ENCODE assay signal across 26 cellular contexts in the genomic region with DNA sequence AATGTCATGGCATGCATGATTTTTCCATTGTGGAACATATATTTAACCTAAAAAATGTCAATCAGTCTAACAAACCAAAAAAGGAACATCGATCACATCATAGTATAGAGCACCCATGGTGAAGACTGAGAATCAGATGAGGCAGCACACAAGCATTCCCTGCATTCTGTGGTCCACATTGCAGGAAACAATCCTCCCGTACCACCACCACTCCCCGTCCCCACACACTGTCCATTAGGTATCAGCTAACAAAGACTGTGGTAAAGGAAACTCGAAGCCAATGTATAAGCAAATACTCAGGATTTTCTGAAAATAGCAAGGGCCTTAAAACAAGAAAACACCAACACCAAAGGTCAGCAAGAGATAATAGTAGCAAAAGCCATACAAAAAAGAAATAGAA.
"Had no signal": no experiment of that assay in that cellular context is flagged by ENCODE, and none has a peak within 500 bp of the region (broad histone marks: within the 10 kb centered on the region; RNA-seq: fewer than 3 reads in every experiment).

No MANE protein-coding gene starts in this region.

- H3K36me3 ChIP-seq: left lung, lower lobe of right lung, ovary, right atrium auricular region, right lobe of liver, stomach, thyroid gland, transverse colon, upper lobe of left lung, vagina had no signal

- H3K4me3 ChIP-seq: left lung, lower lobe of right lung, ovary, right atrium auricular region, right lobe of liver, skin epidermis, stomach, testis, thyroid gland, transverse colon, upper lobe of left lung, vagina had no signal

- DNase-seq: hypothalamus; immature natural killer cell; kidney; left colon; left lung; lower lobe of right lung; mammary epithelial cell; mesenchymal stem cell; naive thymus-derived CD4-positive, alpha-beta T cell; ovary; right lobe of liver; stimulated activated CD4-positive, alpha-beta T cell treated with anti-CD3 and anti-CD28 coated beads, Interleukin-12 subunit alpha, Interleukin-12 subunit beta, amount 100 ng/mL, for 4 hours; stimulated activated CD4-positive, alpha-beta T cell treated with anti-CD3 and anti-CD28 coated beads, Interleukin-15, amount 100 ng/mL, for 24 hours; stimulated activated CD4-positive, alpha-beta T cell treated with anti-CD3 and anti-CD28 coated beads, Interleukin-2, amount 100 ng/mL, for 24 hours; stimulated activated CD4-positive, alpha-beta T cell treated with anti-CD3 and anti-CD28 coated beads, Interleukin-4, amount 100 ng/mL, for 1 hour; stimulated activated naive B cell treated with anti-CD40 and anti-IgM and Interleukin-4, amounts not matched to agents 10 μg/mL and 1 μg/mL and 100 μg/mL, for 72 hours; stimulated activated naive CD8-positive, alpha-beta T cell treated with anti-CD3 and anti-CD28 coated beads, Interleukin-15, Interleukin-2, amounts not matched to agents 100 U/mL and 50 U/mL, for 24 hours; stomach; testis; thyroid gland; transverse colon; upper lobe of left lung had no signal

- H3K27ac ChIP-seq: left lung, lower lobe of right lung, ovary, right atrium auricular region, right lobe of liver, skin epidermis, stomach, testis, thyroid gland, transverse colon, upper lobe of left lung, vagina had no signal

- H3K27me3 ChIP-seq: left lung, ovary, right atrium auricular region, right lobe of liver, stomach, testis, thyroid gland, transverse colon, upper lobe of left lung, vagina had no signal

- H3K9me3 ChIP-seq: left lung, lower lobe of right lung, ovary, right atrium auricular region, right lobe of liver, stomach, testis, thyroid gland, transverse colon, upper lobe of left lung, vagina had no signal

- ATAC-seq: left colon; left lung; lower lobe of right lung; naive thymus-derived CD4-positive, alpha-beta T cell; natural killer cell treated with Interleukin-12 subunit alpha and Interleukin-12 subunit beta and Interleukin-15 and Interleukin-18, amount 100 ng/mL, for 72 hours; right lobe of liver; stimulated activated naive B cell treated with anti-CD40 and anti-IgM and Interleukin-4, amounts not matched to agents 10 μg/mL and 1 μg/mL and 100 μg/mL, for 72 hours; stimulated activated naive CD8-positive, alpha-beta T cell treated with anti-CD3 and anti-CD28 coated beads, Interleukin-15, Interleukin-2, amounts not matched to agents 100 U/mL and 50 U/mL, for 24 hours had no signal

- H3K4me1 ChIP-seq: left lung, lower lobe of right lung, right atrium auricular region, right lobe of liver, stomach, testis, thyroid gland, transverse colon, vagina had no signal
